8 cellular contexts compared by ENCODE assay signal in the genomic region with DNA sequence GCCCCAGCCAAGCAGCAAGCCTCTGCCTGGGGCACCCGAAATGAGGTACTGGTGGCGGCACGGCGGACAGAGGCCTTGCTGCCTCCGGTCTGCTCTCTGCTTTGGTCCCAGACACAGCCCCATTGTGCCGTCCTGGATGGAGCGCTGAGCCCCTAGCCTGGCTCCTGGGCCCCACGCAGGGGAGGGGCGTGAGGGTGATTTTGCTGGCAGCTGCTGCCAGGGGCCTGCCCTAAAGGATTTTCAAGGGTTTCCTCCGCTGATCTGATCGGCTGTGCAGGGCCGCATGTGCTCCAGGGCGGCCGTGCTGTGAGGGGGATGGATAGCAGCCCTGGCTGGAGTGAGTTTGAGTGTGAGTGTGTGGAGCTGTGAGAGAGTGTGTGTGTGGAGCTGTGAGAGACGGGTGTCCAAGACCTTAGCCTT. TPM values are rescaled to one million over a fixed set of nuclear protein-coding genes. Genes with fewer than 3 reads are reported as not detected.
DNase-seq lines count a peak whose midpoint lies in the region; ATAC-seq and TF ChIP-seq lines count a peak whose summit lies in the region.

No MANE protein-coding gene starts in this region.

- ATAC-seq in HG03520 (IDR thresholded peaks at IDR 0.05; ENCODE audit: unreplicated experiment) = no peak
- ATAC-seq in HG02798 (IDR thresholded peaks at IDR 0.05; ENCODE audit: poor library complexity, unreplicated experiment) = no peak
- no peak for ATAC-seq in GM21717 (IDR thresholded peaks at IDR 0.05; ENCODE audit: unreplicated experiment)
- ATAC-seq in HG03135 (IDR thresholded peaks at IDR 0.05; ENCODE audit: unreplicated experiment) = no peak

- no peaks in the 10 kb centered on the region for H3K36me3 ChIP-seq in CD4-positive, alpha-beta memory T cell (ENCODE audit: insufficient read depth, low read length)

- H3K4me1 ChIP-seq in CD4-positive, alpha-beta memory T cell (ENCODE audit: insufficient read depth, low read length) = peaks cover 16% of the 10 kb centered on the region

- peaks cover 0 to 8% (median 3%) of the 10 kb centered on the region in 4 donors for H3K4me1 Mint-ChIP-seq in CD4-positive, alpha-beta memory T cell
- peaks cover 38% of the 10 kb centered on the region for H3K4me1 Mint-ChIP-seq in osteocyte (ENCODE audit: unreplicated experiment)

- peak overlapping the region in 3 of 7 donors; percentile 32 to 87 (median 78) for H3K27ac Mint-ChIP-seq in CD4-positive, alpha-beta memory T cell
- H3K27ac Mint-ChIP-seq in osteocyte (ENCODE audit: unreplicated experiment) = peak overlapping the region; percentile 85

- no peaks in the 10 kb centered on the region for H3K9me3 ChIP-seq in CD4-positive, alpha-beta memory T cell (ENCODE audit: control insufficient read depth in 1 of 2, low read length in 2 of 2)

- CTCF ChIA-PET in CD4-positive, alpha-beta memory T cell (lab: Charles Lee; ENCODE audit: partially characterized antibody) = no interaction called here
- CTCF ChIA-PET in RWPE1 (lab: Yijun Ruan, JAX) = interaction anchor here (0.6 to 1.8 kb wide), 4 partner anchors 9 to 17 kb away, joined by 3 to 6 read pairs (median 4); no protein-coding TSS in a partner anchor

- H3K4me3 ChIP-seq in CD4-positive, alpha-beta memory T cell (ENCODE audit: low read length in 2 of 2) = no peak overlapping the region

- H3K9me3 Mint-ChIP-seq in CD4-positive, alpha-beta memory T cell = no peaks in the 10 kb centered on the region
- no peaks in the 10 kb centered on the region for H3K9me3 Mint-ChIP-seq in osteocyte (ENCODE audit: unreplicated experiment)

- no peak for TF ChIP-seq CTCF in RWPE1 (conservative IDR thresholded peaks at IDR 0.05; ENCODE audit: low read depth)
- TF ChIP-seq CTCF in osteocyte (IDR thresholded peaks at IDR 0.05) = no peak

- no peaks in the 10 kb centered on the region for H3K27me3 ChIP-seq in CD4-positive, alpha-beta memory T cell (ENCODE audit: insufficient read depth, low read length)

- intact Hi-C loops in CD4-positive, alpha-beta memory T cell (cut with micrococcal nuclease) = no loop called here

- peak in 1 of 5 donors; percentile 27 for DNase-seq in CD4-positive, alpha-beta memory T cell
- DNase-seq in RWPE1 (ENCODE audit: low spot score) (no peak), fibroblast of gingiva (ENCODE audit: low read depth) (peak; percentile 60), osteocyte (ENCODE audit: extremely low spot score, unreplicated experiment) (no peak)

- H3K27me3 Mint-ChIP-seq in CD4-positive, alpha-beta memory T cell = no peaks in the 10 kb centered on the region
- peaks cover 2% of the 10 kb centered on the region for H3K27me3 Mint-ChIP-seq in osteocyte (ENCODE audit: unreplicated experiment)

- no peak overlapping the region for H3K27ac ChIP-seq in CD4-positive, alpha-beta memory T cell (ENCODE audit: low read depth, low read length)
- peak overlapping the region; percentile 41 for H3K27ac ChIP-seq in RWPE1

- H3K4me3 Mint-ChIP-seq in CD4-positive, alpha-beta memory T cell = peak overlapping the region in 7 of 8 donors; percentile 39 to 73 (median 55)
- H3K4me3 Mint-ChIP-seq in osteocyte (ENCODE audit: unreplicated experiment) = peak overlapping the region; percentile 78

- no peaks in the 10 kb centered on the region for H3K36me3 Mint-ChIP-seq in CD4-positive, alpha-beta memory T cell
- H3K36me3 Mint-ChIP-seq in osteocyte (ENCODE audit: unreplicated experiment) = no peaks in the 10 kb centered on the region

- POLR2A ChIA-PET in CD4-positive, alpha-beta memory T cell (lab: Charles Lee; ENCODE audit: partially characterized antibody) = no interaction called here
- POLR2A ChIA-PET in RWPE1 (lab: Yijun Ruan, JAX; ENCODE audit: low non-redundant PET) = no interaction called here

RNA-seq across cellular contexts. Expression of gene GPSM1, which starts 1.3 kb away (rescaled TPM):
- 1 to 10 TPM; 7.6 to 8.1 TPM for total RNA-seq in CD4-positive, alpha-beta memory T cell
- polyA plus RNA-seq in CD4-positive, alpha-beta memory T cell = 1 to 10 TPM in 1 of 2 donors, under 1 TPM in 1; 0.78 to 1.6 TPM
- 32.5 and 37.1 TPM in 2 replicates for total RNA-seq in osteocyte

RNA-seq across cellular contexts. Expression of gene CCDC187, which starts 24.7 kb away (rescaled TPM):
- not detected for total RNA-seq in CD4-positive, alpha-beta memory T cell
- polyA plus RNA-seq in CD4-positive, alpha-beta memory T cell = not detected
- total RNA-seq in osteocyte = not detected in 2 replicates

RNA-seq across cellular contexts. Expression of gene DNLZ, which starts 34.9 kb away (rescaled TPM):
- 10 to 100 TPM; 26.0 to 32.3 TPM for total RNA-seq in CD4-positive, alpha-beta memory T cell
- 10 to 100 TPM; 71.3 to 86.1 TPM for polyA plus RNA-seq in CD4-positive, alpha-beta memory T cell
- total RNA-seq in osteocyte = 16.6 and 17.6 TPM in 2 replicates

RNA-seq across cellular contexts. Expression of gene CARD9, which starts 44.8 kb away (rescaled TPM):
- 1 to 10 TPM in 1 of 2 experiments, under 1 TPM in 1; 0.70 to 1.2 TPM for total RNA-seq in CD4-positive, alpha-beta memory T cell
- polyA plus RNA-seq in CD4-positive, alpha-beta memory T cell = under 1 TPM in 1 of 2 donors, not detected in 1; 0.41 TPM
- total RNA-seq in osteocyte = 0.89 and 0.94 TPM in 2 replicates
